1 cellular context compared by ENCODE assay signal in the genomic region with DNA sequence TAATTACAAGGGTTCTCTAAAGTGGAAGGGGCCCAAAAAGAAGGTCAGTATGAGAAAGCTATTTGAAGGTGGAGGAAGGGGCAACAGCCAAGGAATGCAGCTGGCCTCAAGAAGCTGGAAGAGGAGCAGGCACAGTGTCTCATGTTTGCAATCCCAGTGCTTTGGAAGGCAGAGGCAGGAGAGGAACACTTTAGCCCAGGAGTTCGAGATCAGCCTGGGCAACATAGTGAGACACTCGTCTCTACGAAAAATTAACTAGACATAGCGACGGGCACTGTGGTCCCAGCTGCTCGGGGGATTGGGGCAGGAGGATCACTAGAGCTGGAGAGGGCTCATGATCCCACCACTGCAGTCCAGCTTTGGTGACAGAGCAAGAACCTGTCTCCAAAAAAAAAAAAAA.
TF ChIP-seq lines count a peak whose summit lies in the region.

No MANE protein-coding gene starts in this region.

TF ChIP-seq in H1, 55 proteins besides CTCF, POLR2A, EP300 and RAD21:
- TF ChIP-seq CHD2 (IDR thresholded peaks at IDR 0.05; ENCODE audit: low read length) (no peak), HDAC2 (IDR thresholded peaks at IDR 0.05; ENCODE audit: borderline replicate concordance in 1 of 2, low read depth in 2 of 2, low read length in 2 of 2) (no peak), TAF1 (IDR thresholded peaks at IDR 0.05; ENCODE audit: low read depth, low read length) (no peak), RNF2 (IDR thresholded peaks at IDR 0.05; ENCODE audit: borderline replicate concordance, low read depth, low read length, missing control alignments, poor library complexity, severe bottlenecking) (no peak), HDAC6 (IDR thresholded peaks at IDR 0.05; ENCODE audit: low read depth, low read length) (no peak), POU5F1 (IDR thresholded peaks at IDR 0.05; ENCODE audit: low read depth, low read length) (no peak), ASH2L (IDR thresholded peaks at IDR 0.05; ENCODE audit: low read length) (no peak), SIRT6 (IDR thresholded peaks at IDR 0.05; ENCODE audit: low read length) (no peak), SIN3A (conservative IDR thresholded peaks at IDR 0.05 in 1 of 2, IDR thresholded peaks at IDR 0.05 in 1 of 2; ENCODE audit: low read depth in 1 of 2, low read length in 2 of 2) (no peak), TBP (IDR thresholded peaks at IDR 0.05; ENCODE audit: low read depth, low read length) (no peak), SP4 (IDR thresholded peaks at IDR 0.05; ENCODE audit: low read length) (no peak), CBX5 (IDR thresholded peaks at IDR 0.05; ENCODE audit: low read depth, low read length) (no peak), KDM4A (IDR thresholded peaks at IDR 0.05; ENCODE audit: low read depth, low read length, severe bottlenecking) (no peak), KDM1A (IDR thresholded peaks at IDR 0.05; ENCODE audit: borderline replicate concordance, low read length) (no peak), BRCA1 (IDR thresholded peaks at IDR 0.05; ENCODE audit: low read depth, low read length) (no peak), CTBP2 (IDR thresholded peaks at IDR 0.05; ENCODE audit: borderline replicate concordance, insufficient read depth, insufficient read length, low read length) (no peak)
- TF ChIP-seq, protein P1, sequence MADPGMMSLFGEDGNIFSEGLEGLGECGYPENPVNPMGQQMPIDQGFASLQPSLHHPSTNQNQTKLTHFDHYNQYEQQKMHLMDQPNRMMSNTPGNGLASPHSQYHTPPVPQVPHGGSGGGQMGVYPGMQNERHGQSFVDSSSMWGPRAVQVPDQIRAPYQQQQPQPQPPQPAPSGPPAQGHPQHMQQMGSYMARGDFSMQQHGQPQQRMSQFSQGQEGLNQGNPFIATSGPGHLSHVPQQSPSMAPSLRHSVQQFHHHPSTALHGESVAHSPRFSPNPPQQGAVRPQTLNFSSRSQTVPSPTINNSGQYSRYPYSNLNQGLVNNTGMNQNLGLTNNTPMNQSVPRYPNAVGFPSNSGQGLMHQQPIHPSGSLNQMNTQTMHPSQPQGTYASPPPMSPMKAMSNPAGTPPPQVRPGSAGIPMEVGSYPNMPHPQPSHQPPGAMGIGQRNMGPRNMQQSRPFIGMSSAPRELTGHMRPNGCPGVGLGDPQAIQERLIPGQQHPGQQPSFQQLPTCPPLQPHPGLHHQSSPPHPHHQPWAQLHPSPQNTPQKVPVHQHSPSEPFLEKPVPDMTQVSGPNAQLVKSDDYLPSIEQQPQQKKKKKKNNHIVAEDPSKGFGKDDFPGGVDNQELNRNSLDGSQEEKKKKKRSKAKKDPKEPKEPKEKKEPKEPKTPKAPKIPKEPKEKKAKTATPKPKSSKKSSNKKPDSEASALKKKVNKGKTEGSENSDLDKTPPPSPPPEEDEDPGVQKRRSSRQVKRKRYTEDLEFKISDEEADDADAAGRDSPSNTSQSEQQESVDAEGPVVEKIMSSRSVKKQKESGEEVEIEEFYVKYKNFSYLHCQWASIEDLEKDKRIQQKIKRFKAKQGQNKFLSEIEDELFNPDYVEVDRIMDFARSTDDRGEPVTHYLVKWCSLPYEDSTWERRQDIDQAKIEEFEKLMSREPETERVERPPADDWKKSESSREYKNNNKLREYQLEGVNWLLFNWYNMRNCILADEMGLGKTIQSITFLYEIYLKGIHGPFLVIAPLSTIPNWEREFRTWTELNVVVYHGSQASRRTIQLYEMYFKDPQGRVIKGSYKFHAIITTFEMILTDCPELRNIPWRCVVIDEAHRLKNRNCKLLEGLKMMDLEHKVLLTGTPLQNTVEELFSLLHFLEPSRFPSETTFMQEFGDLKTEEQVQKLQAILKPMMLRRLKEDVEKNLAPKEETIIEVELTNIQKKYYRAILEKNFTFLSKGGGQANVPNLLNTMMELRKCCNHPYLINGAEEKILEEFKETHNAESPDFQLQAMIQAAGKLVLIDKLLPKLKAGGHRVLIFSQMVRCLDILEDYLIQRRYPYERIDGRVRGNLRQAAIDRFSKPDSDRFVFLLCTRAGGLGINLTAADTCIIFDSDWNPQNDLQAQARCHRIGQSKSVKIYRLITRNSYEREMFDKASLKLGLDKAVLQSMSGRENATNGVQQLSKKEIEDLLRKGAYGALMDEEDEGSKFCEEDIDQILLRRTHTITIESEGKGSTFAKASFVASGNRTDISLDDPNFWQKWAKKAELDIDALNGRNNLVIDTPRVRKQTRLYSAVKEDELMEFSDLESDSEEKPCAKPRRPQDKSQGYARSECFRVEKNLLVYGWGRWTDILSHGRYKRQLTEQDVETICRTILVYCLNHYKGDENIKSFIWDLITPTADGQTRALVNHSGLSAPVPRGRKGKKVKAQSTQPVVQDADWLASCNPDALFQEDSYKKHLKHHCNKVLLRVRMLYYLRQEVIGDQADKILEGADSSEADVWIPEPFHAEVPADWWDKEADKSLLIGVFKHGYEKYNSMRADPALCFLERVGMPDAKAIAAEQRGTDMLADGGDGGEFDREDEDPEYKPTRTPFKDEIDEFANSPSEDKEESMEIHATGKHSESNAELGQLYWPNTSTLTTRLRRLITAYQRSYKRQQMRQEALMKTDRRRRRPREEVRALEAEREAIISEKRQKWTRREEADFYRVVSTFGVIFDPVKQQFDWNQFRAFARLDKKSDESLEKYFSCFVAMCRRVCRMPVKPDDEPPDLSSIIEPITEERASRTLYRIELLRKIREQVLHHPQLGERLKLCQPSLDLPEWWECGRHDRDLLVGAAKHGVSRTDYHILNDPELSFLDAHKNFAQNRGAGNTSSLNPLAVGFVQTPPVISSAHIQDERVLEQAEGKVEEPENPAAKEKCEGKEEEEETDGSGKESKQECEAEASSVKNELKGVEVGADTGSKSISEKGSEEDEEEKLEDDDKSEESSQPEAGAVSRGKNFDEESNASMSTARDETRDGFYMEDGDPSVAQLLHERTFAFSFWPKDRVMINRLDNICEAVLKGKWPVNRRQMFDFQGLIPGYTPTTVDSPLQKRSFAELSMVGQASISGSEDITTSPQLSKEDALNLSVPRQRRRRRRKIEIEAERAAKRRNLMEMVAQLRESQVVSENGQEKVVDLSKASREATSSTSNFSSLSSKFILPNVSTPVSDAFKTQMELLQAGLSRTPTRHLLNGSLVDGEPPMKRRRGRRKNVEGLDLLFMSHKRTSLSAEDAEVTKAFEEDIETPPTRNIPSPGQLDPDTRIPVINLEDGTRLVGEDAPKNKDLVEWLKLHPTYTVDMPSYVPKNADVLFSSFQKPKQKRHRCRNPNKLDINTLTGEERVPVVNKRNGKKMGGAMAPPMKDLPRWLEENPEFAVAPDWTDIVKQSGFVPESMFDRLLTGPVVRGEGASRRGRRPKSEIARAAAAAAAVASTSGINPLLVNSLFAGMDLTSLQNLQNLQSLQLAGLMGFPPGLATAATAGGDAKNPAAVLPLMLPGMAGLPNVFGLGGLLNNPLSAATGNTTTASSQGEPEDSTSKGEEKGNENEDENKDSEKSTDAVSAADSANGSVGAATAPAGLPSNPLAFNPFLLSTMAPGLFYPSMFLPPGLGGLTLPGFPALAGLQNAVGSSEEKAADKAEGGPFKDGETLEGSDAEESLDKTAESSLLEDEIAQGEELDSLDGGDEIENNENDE (IDR thresholded peaks at IDR 0.05; ENCODE audit: insufficient replicate concordance, low read length) = no peak
- TF ChIP-seq, protein P2, sequence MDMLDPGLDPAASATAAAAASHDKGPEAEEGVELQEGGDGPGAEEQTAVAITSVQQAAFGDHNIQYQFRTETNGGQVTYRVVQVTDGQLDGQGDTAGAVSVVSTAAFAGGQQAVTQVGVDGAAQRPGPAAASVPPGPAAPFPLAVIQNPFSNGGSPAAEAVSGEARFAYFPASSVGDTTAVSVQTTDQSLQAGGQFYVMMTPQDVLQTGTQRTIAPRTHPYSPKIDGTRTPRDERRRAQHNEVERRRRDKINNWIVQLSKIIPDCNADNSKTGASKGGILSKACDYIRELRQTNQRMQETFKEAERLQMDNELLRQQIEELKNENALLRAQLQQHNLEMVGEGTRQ (IDR thresholded peaks at IDR 0.05; ENCODE audit: low read length) = no peak
TF ChIP-seq in H1: peak in this region for 0.
